1 cellular context compared by ENCODE assay signal in genomic region chr1:175198332-175198731, GRCh38.
TF ChIP-seq lines count a peak whose summit lies in the region.

No MANE protein-coding gene starts in this region.

TF ChIP-seq in endothelial cell of umbilical vein, 7 proteins besides CTCF, POLR2A, EP300 and RAD21 (continued from another document):
- TF ChIP-seq EZH2 (IDR thresholded peaks at IDR 0.05; ENCODE audit: borderline replicate concordance, low read depth, low read length, severe bottlenecking) (no peak), MYC (IDR thresholded peaks at IDR 0.05; ENCODE audit: low read depth, low read length) (no peak), JUN (IDR thresholded peaks at IDR 0.05; ENCODE audit: borderline replicate concordance, insufficient read depth, insufficient read length, low read depth) (no peak)
